In the genomic region with DNA sequence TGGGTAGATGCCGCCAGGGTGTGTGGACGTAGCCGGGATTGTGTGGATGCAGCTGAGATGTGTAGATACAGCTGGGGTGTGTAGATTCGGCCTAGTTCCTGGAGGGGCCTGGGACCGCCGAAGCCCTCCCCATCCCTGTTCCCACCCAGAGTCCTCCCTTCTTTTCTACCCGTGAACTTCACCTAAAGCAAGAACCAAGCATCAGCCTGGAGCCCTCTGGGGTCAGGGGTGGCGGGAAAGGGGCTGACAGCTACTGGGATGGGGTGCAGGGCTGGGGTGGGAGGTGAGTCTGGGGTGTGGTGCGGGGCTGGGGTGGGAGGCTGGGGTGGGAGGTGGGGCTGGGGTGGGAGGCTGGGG, we compare ENCODE assay signal across 30 cellular contexts. TPM values are rescaled to one million over a fixed set of nuclear protein-coding genes. Genes with fewer than 3 reads are reported as not detected.
DNase-seq lines count a peak whose midpoint lies in the region; ATAC-seq and TF ChIP-seq lines count a peak whose summit lies in the region.
"Had no signal": no experiment of that assay in that cellular context is flagged by ENCODE, and none has a peak within 500 bp of the region (broad histone marks: within the 10 kb centered on the region; RNA-seq: fewer than 3 reads in every experiment).

No MANE protein-coding gene starts in this region.

- TF ChIP-seq CTCF in endothelial cell (IDR thresholded peaks at IDR 0.05; ENCODE audit: unreplicated experiment) = no peak
- no peak for TF ChIP-seq CTCF in osteoblast (IDR thresholded peaks at IDR 0.05; ENCODE audit: extremely low read depth, low read depth, low read length)

- no peaks in the 10 kb centered on the region for H3K79me2 ChIP-seq in osteoblast (ENCODE audit: insufficient read depth, low read length)

- H3K27me3 ChIP-seq in H7 (ENCODE audit: control insufficient read depth, insufficient read depth, low read length) (peaks cover 5% of the 10 kb centered on the region; the same call in 1 of the 2 replicates), osteoblast (ENCODE audit: insufficient read depth, low read length) (peaks cover 43% of the 10 kb centered on the region)

- H3K36me3 Mint-ChIP-seq in endothelial cell (ENCODE audit: low read depth, unreplicated experiment) = peaks cover 4% of the 10 kb centered on the region
- H3K36me3 Mint-ChIP-seq: CD8-positive, alpha-beta T cell had no signal

- no peaks in the 10 kb centered on the region for H3K4me1 ChIP-seq in osteoblast (ENCODE audit: insufficient read depth, low read length)
- H3K4me1 ChIP-seq: Caco-2, SJSA1 had no signal

- no peak overlapping the region for H3K4me2 ChIP-seq in osteoblast (ENCODE audit: insufficient read depth, low read length)
- H3K4me2 ChIP-seq: PC-9 had no signal

- peaks cover 13% of the 10 kb centered on the region for H3K27me3 Mint-ChIP-seq in endothelial cell (ENCODE audit: unreplicated experiment)

- DNase-seq in D341Med (ENCODE audit: low spot score) = peak; percentile 49
- peak; percentile 68 for DNase-seq in H7
- DNase-seq in endothelial cell (ENCODE audit: low spot score) = no peak
- peak; percentile 80 for DNase-seq in osteoblast (ENCODE audit: insufficient read length, low spot score, missing footprints)
- no peak for DNase-seq in stimulated activated CD4-positive, alpha-beta T cell treated with anti-CD3 and anti-CD28 coated beads, Interleukin-4, amount 100 ng/mL, for 24 hours
- DNase-seq: C1 segment of cervical spinal cord; Caco-2; CD8-positive, alpha-beta T cell; DMS 273 treated with DMSO at 0.1 percent for 48 hours; DMS79; GF-D8; H9; Kasumi-1; MV-4-11; NCI-H1105; NCI-H1436 treated with DMSO at 0.1 percent for 48 hours; NCI-H1930; NCI-H446 treated with DMSO at 0.1 percent for 48 hours; NCI-H526; NCI-H82; NK-92 treated with Interleukin-12 subunit alpha and Interleukin-12 subunit beta, amount 100 ng/mL, for 24 hours; PC-9; Right ventricle myocardium superior; RPMI8226; T-helper 1 cell had no signal

- H3K36me3 ChIP-seq in H7 (replicated peaks; ENCODE audit: control insufficient read depth, insufficient read depth, low read length) (no peaks in the 10 kb centered on the region), osteoblast (ENCODE audit: insufficient read depth, low read length) (no peaks in the 10 kb centered on the region)
- H3K36me3 ChIP-seq: SJSA1 had no signal

- no peaks in the 10 kb centered on the region for H3K9me3 ChIP-seq in osteoblast (ENCODE audit: low read depth, low read length)
- H3K9me3 ChIP-seq: Caco-2, SJSA1 had no signal

- no peak overlapping the region for H3K27ac ChIP-seq in osteoblast (ENCODE audit: low read depth, low read length)
- H3K27ac ChIP-seq: PC-9, SJSA1 had no signal

- peak overlapping the region; percentile 39 for H3K4me3 Mint-ChIP-seq in endothelial cell (ENCODE audit: unreplicated experiment)
- H3K4me3 Mint-ChIP-seq: CD8-positive, alpha-beta T cell had no signal

- H3K4me3 ChIP-seq in H7 (ENCODE audit: insufficient read depth, low read depth, low read length) (no peak overlapping the region), osteoblast (ENCODE audit: insufficient read depth, low read length) (no peak overlapping the region)
- H3K4me3 ChIP-seq: PC-9, SJSA1 had no signal

- H4K20me1 ChIP-seq in osteoblast (ENCODE audit: insufficient read depth, low read length) = no peaks in the 10 kb centered on the region

- peaks cover 5% of the 10 kb centered on the region for H3K4me1 Mint-ChIP-seq in endothelial cell (ENCODE audit: unreplicated experiment)

- no peak overlapping the region for H2AFZ ChIP-seq in osteoblast (ENCODE audit: low read length)
- H2AFZ ChIP-seq: PC-9 had no signal

- no peaks in the 10 kb centered on the region for H3K9me3 Mint-ChIP-seq in endothelial cell (ENCODE audit: unreplicated experiment)
- H3K9me3 Mint-ChIP-seq: CD8-positive, alpha-beta T cell; H9 had no signal

- ATAC-seq in HG02938 (IDR thresholded peaks at IDR 0.05; ENCODE audit: unreplicated experiment) = no peak
- no peak for ATAC-seq in GM19452 (IDR thresholded peaks at IDR 0.05; ENCODE audit: unreplicated experiment)
- ATAC-seq: CD8-positive, alpha-beta T cell had no signal

- H3K27ac Mint-ChIP-seq in endothelial cell (ENCODE audit: unreplicated experiment) = peak overlapping the region; percentile 34
- H3K27ac Mint-ChIP-seq: CD8-positive, alpha-beta T cell; H9 had no signal

RNA-seq across cellular contexts. Expression of a gene that starts 0.8 kb away (rescaled TPM):
- total RNA-seq in H7 (2014; rRNA removed; shearing (Covaris generic)) = 0.48 TPM in 1 of 2 replicates, not detected in the other
- total RNA-seq in endothelial cell (ENCODE audit: unreplicated experiment) (not detected), osteoblast (0.29 and 1.1 TPM in 2 replicates)
- total RNA-seq: A673; CD8-positive, alpha-beta T cell; M059J; Right ventricle myocardium superior; SJSA1 had no signal

RNA-seq across cellular contexts. Expression of a gene that starts 32.4 kb away (rescaled TPM):
- total RNA-seq in H7 (2014; rRNA removed; shearing (Covaris generic)) = 65.9 and 75.3 TPM in 2 replicates
- 75.2 TPM for total RNA-seq in endothelial cell (ENCODE audit: unreplicated experiment)
- total RNA-seq in osteoblast = 32.6 and 34.5 TPM in 2 replicates

RNA-seq across cellular contexts. Expression of a gene that starts 32.5 kb away (rescaled TPM):
- total RNA-seq in H7 (2014; rRNA removed; shearing (Covaris generic)) = 320 and 421 TPM in 2 replicates
- total RNA-seq in endothelial cell (ENCODE audit: unreplicated experiment) (108 TPM), osteoblast (46.9 and 57.9 TPM in 2 replicates)

RNA-seq across cellular contexts. Expression of a gene that starts 52.9 kb away (rescaled TPM):
- total RNA-seq in H7 (2014; rRNA removed; shearing (Covaris generic)) = 1.1 and 2.7 TPM in 2 replicates
- total RNA-seq in endothelial cell (ENCODE audit: unreplicated experiment) = not detected
- total RNA-seq in osteoblast = not detected in 2 replicates
- total RNA-seq: A673, M059J, PC-9, Right ventricle myocardium superior, SJSA1 had no signal

Comparison
In these comparisons a context has a peak if more than half of its experiments do, and no peak if none do; other contexts are left out.
1. DNase-seq: peak in D341Med (single experiment), H7 (single experiment) and osteoblast (single experiment); none in endothelial cell (single experiment) and stimulated activated CD4-positive, alpha-beta T cell treated with anti-CD3 and anti-CD28 coated beads, Interleukin-4, amount 100 ng/mL, for 24 hours (single experiment).